ENCODE assay signal across 1 cellular context in the genomic region with DNA sequence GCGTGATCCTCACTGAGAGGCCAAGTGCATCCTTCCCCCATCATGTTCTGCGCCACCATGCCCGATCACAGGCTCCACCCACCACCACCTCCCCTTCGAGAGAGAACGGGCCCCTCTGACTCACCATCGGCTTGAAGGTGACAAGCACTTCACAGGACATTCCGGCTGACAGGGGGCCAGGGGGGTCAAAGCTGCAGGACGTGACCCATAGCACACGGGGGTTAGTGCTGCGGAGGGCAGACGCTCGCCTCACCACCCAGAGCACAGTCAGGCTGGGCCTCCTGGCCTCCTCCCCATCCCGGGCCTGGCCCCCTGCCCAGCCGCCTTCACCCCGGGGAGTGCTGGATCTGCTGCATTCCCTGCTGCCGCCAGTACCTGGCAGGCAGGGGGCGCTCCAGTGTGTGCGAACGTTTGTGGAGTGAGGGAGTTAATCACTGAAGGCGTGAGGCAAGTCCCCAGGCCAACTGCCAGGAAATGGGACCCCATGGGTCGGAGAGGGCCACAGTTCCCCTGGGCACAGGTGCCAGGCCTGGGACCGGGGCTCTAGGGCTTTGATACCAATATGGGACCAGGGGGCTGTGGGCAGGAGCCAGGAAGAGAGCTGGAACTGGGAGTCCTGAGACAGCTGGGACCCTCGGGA.
TF ChIP-seq lines count a peak whose summit lies in the region.

No MANE protein-coding gene starts in this region.

TF ChIP-seq in HEK293, 187 proteins besides CTCF, POLR2A, EP300 and RAD21 (continued from another document):
- TF ChIP-seq ZNF639 (tag by site-specific recombination; IDR thresholded peaks at IDR 0.05), result 0 out of 2 replicates have a peak, but pooled peaks have one; percentile 51
- no peak for TF ChIP-seq SP2 (tag by site-specific recombination; IDR thresholded peaks at IDR 0.05)
- peak; percentile 75 for TF ChIP-seq ZBTB48 (tag by site-specific recombination; IDR thresholded peaks at IDR 0.05)
- TF ChIP-seq ZXDB (tag by site-specific recombination; IDR thresholded peaks at IDR 0.05), result 0 out of 2 replicates have a peak, but pooled peaks have one; percentile 32
- peak; percentile 83 for TF ChIP-seq KLF17 (tag by site-specific recombination; IDR thresholded peaks at IDR 0.05)
- TF ChIP-seq, protein P1, sequence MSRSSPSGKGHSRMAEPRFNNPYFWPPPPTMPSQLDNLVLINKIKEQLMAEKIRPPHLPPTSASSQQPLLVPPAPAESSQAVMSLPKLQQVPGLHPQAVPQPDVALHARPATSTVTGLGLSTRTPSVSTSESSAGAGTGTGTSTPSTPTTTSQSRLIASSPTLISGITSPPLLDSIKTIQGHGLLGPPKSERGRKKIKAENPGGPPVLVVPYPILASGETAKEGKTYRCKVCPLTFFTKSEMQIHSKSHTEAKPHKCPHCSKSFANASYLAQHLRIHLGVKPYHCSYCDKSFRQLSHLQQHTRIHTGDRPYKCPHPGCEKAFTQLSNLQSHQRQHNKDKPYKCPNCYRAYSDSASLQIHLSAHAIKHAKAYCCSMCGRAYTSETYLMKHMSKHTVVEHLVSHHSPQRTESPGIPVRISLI (tag by site-specific recombination; IDR thresholded peaks at IDR 0.05), result no peak
- peak; percentile 45; the same call in 1 of the 2 replicates for TF ChIP-seq KLF9 (tag by site-specific recombination; IDR thresholded peaks at IDR 0.05; ENCODE audit: low read depth)
- peak; percentile 94 for TF ChIP-seq ZEB2 (tag by site-specific recombination; IDR thresholded peaks at IDR 0.05)
- TF ChIP-seq, protein P2, sequence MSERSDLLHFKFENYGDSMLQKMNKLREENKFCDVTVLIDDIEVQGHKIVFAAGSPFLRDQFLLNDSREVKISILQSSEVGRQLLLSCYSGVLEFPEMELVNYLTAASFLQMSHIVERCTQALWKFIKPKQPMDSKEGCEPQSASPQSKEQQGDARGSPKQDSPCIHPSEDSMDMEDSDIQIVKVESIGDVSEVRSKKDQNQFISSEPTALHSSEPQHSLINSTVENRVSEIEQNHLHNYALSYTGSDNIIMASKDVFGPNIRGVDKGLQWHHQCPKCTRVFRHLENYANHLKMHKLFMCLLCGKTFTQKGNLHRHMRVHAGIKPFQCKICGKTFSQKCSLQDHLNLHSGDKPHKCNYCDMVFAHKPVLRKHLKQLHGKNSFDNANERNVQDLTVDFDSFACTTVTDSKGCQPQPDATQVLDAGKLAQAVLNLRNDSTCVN (tag by site-specific recombination; optimal IDR thresholded peaks at IDR 0.05), result peak; percentile 27
- peak; percentile 60; the same call in 1 of the 2 replicates for TF ChIP-seq ZNF24 (tag by site-specific recombination; IDR thresholded peaks at IDR 0.05)
- peak; percentile 48 for TF ChIP-seq ZFHX2 (tag by site-specific recombination; conservative IDR thresholded peaks at IDR 0.05)
- TF ChIP-seq ZFP37 (tag by site-specific recombination; IDR thresholded peaks at IDR 0.05), result peak; percentile 53; the same call in 1 of the 2 replicates
- peak; percentile 93 for TF ChIP-seq ZNF600 (tag by site-specific recombination; IDR thresholded peaks at IDR 0.05)
- 0 out of 2 replicates have a peak, but pooled peaks have one; percentile 35 for TF ChIP-seq ZNF391 (tag by site-specific recombination; IDR thresholded peaks at IDR 0.05; ENCODE audit: borderline replicate concordance, low read depth)
- no peak for TF ChIP-seq ZNF214 (tag by site-specific recombination; IDR thresholded peaks at IDR 0.05; ENCODE audit: borderline replicate concordance)
- TF ChIP-seq ZNF571 (tag by site-specific recombination; IDR thresholded peaks at IDR 0.05), result no peak
- peak; percentile 40; the same call in 1 of the 2 replicates for TF ChIP-seq ZBTB8A (tag by site-specific recombination; IDR thresholded peaks at IDR 0.05)
- TF ChIP-seq, protein P3, sequence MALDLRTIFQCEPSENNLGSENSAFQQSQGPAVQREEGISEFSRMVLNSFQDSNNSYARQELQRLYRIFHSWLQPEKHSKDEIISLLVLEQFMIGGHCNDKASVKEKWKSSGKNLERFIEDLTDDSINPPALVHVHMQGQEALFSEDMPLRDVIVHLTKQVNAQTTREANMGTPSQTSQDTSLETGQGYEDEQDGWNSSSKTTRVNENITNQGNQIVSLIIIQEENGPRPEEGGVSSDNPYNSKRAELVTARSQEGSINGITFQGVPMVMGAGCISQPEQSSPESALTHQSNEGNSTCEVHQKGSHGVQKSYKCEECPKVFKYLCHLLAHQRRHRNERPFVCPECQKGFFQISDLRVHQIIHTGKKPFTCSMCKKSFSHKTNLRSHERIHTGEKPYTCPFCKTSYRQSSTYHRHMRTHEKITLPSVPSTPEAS (tag by site-specific recombination; IDR thresholded peaks at IDR 0.05), result no peak
- peak; percentile 79 for TF ChIP-seq HIC1 (tag by site-specific recombination; IDR thresholded peaks at IDR 0.05)
- peak; percentile 98 for TF ChIP-seq GLIS2 (tag by site-specific recombination; IDR thresholded peaks at IDR 0.05)
- TF ChIP-seq ZNF707 (tag by site-specific recombination; IDR thresholded peaks at IDR 0.05), result no peak
- TF ChIP-seq ZNF660 (tag by site-specific recombination; IDR thresholded peaks at IDR 0.05), result peak; percentile 79; the same call in 1 of the 2 replicates
- no peak for TF ChIP-seq ZNF624 (tag by site-specific recombination; IDR thresholded peaks at IDR 0.05)
- no peak for TF ChIP-seq ZNF449 (tag by site-specific recombination; IDR thresholded peaks at IDR 0.05)
- TF ChIP-seq, protein P4, sequence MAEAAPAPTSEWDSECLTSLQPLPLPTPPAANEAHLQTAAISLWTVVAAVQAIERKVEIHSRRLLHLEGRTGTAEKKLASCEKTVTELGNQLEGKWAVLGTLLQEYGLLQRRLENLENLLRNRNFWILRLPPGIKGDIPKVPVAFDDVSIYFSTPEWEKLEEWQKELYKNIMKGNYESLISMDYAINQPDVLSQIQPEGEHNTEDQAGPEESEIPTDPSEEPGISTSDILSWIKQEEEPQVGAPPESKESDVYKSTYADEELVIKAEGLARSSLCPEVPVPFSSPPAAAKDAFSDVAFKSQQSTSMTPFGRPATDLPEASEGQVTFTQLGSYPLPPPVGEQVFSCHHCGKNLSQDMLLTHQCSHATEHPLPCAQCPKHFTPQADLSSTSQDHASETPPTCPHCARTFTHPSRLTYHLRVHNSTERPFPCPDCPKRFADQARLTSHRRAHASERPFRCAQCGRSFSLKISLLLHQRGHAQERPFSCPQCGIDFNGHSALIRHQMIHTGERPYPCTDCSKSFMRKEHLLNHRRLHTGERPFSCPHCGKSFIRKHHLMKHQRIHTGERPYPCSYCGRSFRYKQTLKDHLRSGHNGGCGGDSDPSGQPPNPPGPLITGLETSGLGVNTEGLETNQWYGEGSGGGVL (tag by site-specific recombination; IDR thresholded peaks at IDR 0.05), result peak; percentile 49; the same call in 1 of the 2 replicates
- TF ChIP-seq SP3 (tag by site-specific recombination; IDR thresholded peaks at IDR 0.05), result peak; percentile 57
- peak; percentile 98 for TF ChIP-seq ZIC2 (tag by site-specific recombination; IDR thresholded peaks at IDR 0.05)
- TF ChIP-seq WT1 (tag by site-specific recombination; IDR thresholded peaks at IDR 0.05), result peak; percentile 50; the same call in 1 of the 2 replicates
